ENCODE assay signal across 8 cellular contexts in the genomic region with DNA sequence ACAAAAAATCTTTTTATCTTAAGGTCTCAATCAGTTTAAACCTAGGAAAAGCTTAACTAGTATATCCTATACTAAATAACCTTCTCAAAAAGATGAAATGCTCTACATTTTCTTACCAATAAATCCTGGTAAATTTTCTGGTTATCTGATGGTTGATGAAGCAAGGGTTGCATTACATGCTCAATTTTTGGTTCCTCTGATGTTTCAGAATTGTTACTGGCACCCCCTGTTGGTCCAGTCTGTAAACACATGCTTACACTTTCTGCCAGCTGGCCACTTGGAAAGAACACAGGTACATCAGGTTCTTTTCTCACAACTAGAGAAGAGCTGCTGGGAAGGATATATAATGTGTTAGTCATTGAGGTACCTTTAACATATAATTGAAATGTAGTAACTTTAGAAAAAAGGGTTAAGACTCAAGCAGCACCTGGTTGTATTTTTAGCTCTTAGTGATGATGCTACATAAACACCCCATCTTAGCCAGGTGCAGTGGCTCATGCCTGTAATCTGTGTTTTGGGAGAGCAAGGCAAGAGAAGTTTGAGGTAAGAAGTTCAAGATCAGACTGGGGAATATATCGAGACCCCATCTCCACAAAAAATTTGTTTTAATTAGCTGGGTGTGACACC. TPM values are rescaled to one million over a fixed set of nuclear protein-coding genes. Genes with fewer than 3 reads are reported as not detected.
DNase-seq lines count a peak whose midpoint lies in the region; ATAC-seq and TF ChIP-seq lines count a peak whose summit lies in the region.

No MANE protein-coding gene starts in this region.

- peak; percentile 47 for DNase-seq in ELF-1 (ENCODE audit: low read depth, low spot score)
- DNase-seq in HCT116 (ENCODE audit: low read depth, low spot score): peak; percentile 24
- DNase-seq in NT2/D1 (ENCODE audit: low read depth, low spot score): peak; percentile 51
- DNase-seq in activated naive CD4-positive, alpha-beta T cell treated with anti-CD3 and anti-CD28 coated beads, Interleukin-2, amount 50 U/mL, for 16 hours: peak; percentile 39
- peak; percentile 25 for DNase-seq in iPS DF 4.7 (ENCODE audit: extremely low read depth, low spot score)
- peak; percentile 8 to 21 for DNase-seq in stimulated activated CD4-positive, alpha-beta T cell treated with anti-CD3 and anti-CD28 coated beads, Interleukin-4, amount 100 ng/mL, for 4 hours
- DNase-seq in cortex of kidney (lab: John Stamatoyannopoulos, UW): no peak

- TF ChIP-seq CTCF in HCT116 (IDR thresholded peaks at IDR 0.05 in 2 of 3, conservative IDR thresholded peaks at IDR 0.05 in 1 of 3; ENCODE audit: borderline replicate concordance in 1 of 3, insufficient read depth in 1 of 3, low read depth in 2 of 3, low read length in 2 of 3): peak; percentile 55 to 74 (median 69); a peak in 5 of 6 replicates

- H3K79me2 ChIP-seq in HCT116 (ENCODE audit: insufficient read depth, low read length): peaks cover 20% of the 10 kb centered on the region

- H3K27me3 ChIP-seq in HCT116 (ENCODE audit: insufficient read depth, low read length): no peaks in the 10 kb centered on the region
- H3K27me3 ChIP-seq in NT2/D1 (ENCODE audit: insufficient read depth, insufficient read length): no peaks in the 10 kb centered on the region

- ATAC-seq in HCT116: peak; percentile 82
- no peak for ATAC-seq in HG02884 (IDR thresholded peaks at IDR 0.05; ENCODE audit: unreplicated experiment)

- no peak overlapping the region for H2AFZ ChIP-seq in HCT116 (ENCODE audit: low read depth, low read length, poor library complexity, severe bottlenecking)

- H3K27ac ChIP-seq in HCT116 (ENCODE audit: low read depth, low read length): no peak overlapping the region

- no peak overlapping the region for H3K9ac ChIP-seq in HCT116 (ENCODE audit: low read length)
- no peak overlapping the region for H3K9ac ChIP-seq in NT2/D1 (ENCODE audit: insufficient read length, low read depth)

- H3K9me3 ChIP-seq in HCT116 (ENCODE audit: control insufficient read depth in 1 of 2, insufficient read depth in 1 of 2, low read depth in 1 of 2, low read length in 2 of 2) (no peaks in the 10 kb centered on the region), NT2/D1 (ENCODE audit: insufficient read depth, low read length) (no peaks in the 10 kb centered on the region)

- RAD21 ChIA-PET in HCT116 (lab: Charles Lee; ENCODE audit: low non-redundant PET in 1 of 2, low total read pairs in 2 of 2, uncharacterized antibody in 2 of 2, unreplicated experiment in 2 of 2): interaction anchor here (1.1 to 1.5 kb wide), 4 partner anchors 70 to 84 kb away, joined by 3 to 6 read pairs (median 4); no protein-coding TSS in a partner anchor

- POLR2A ChIA-PET in HCT116 (lab: Charles Lee): no interaction called here

- H3K4me1 ChIP-seq in HCT116 (ENCODE audit: control insufficient read depth in 1 of 2, insufficient read depth in 2 of 2, low read length in 2 of 2): no peaks in the 10 kb centered on the region
- no peaks in the 10 kb centered on the region for H3K4me1 ChIP-seq in NT2/D1 (ENCODE audit: insufficient read depth, insufficient read length)

- TF ChIP-seq RAD21 in HCT116 (IDR thresholded peaks at IDR 0.05; ENCODE audit: low read depth): peak; percentile 44

- intact Hi-C loops in HCT116 (cut with micrococcal nuclease): loop anchor here (1.0 to 2.0 kb wide), 2 partner anchors 70 to 84 kb away; no protein-coding TSS in a partner anchor

- CTCF ChIA-PET in HCT116 (lab: Charles Lee): interaction anchor here (0.8 to 2.1 kb wide), 10 partner anchors 11 to 120 kb away, joined by 3 to 19 read pairs (median 3); partner anchors contain the start of genes CMPK1 and STIL

- no TSS peak for BruUV-seq in HCT116 (replicated peaks; lab: Mats Ljungman, UMichigan)

- H3K4me2 ChIP-seq in HCT116 (ENCODE audit: low read length): no peak overlapping the region

- no peaks in the 10 kb centered on the region for H3K9me2 ChIP-seq in HCT116 (ENCODE audit: insufficient read depth)

- TF ChIP-seq POLR2A in HCT116 (IDR thresholded peaks at IDR 0.05; ENCODE audit: borderline replicate concordance, extremely low read depth, insufficient read depth, insufficient read length): no peak

- H3K36me3 ChIP-seq in HCT116 (ENCODE audit: control insufficient read depth in 1 of 2, insufficient read depth in 2 of 2, low read length in 2 of 2) (peaks cover 6 to 26% of the 10 kb centered on the region in 2 experiments; a peak in 3 of 4 replicates), NT2/D1 (ENCODE audit: insufficient read depth, insufficient read length, low read length) (peaks cover 95% of the 10 kb centered on the region)

- H3K4me3 ChIP-seq in HCT116 (replicated peaks in 1 of 2; ENCODE audit: low read depth in 1 of 2, low read length in 2 of 2): no peak overlapping the region
- no peak overlapping the region for H3K4me3 ChIP-seq in NT2/D1 (ENCODE audit: insufficient read length, low read depth)

- H4K20me1 ChIP-seq in HCT116 (ENCODE audit: insufficient read depth): no peaks in the 10 kb centered on the region; the same call in 1 of the 2 replicates

TF ChIP-seq in HCT116, 20 proteins besides CTCF, POLR2A, EP300 and RAD21:
- TF ChIP-seq EGR1 (IDR thresholded peaks at IDR 0.05; ENCODE audit: low read depth) (no peak), SRF (IDR thresholded peaks at IDR 0.05; ENCODE audit: low read depth) (no peak)
- TF ChIP-seq, protein P1, sequence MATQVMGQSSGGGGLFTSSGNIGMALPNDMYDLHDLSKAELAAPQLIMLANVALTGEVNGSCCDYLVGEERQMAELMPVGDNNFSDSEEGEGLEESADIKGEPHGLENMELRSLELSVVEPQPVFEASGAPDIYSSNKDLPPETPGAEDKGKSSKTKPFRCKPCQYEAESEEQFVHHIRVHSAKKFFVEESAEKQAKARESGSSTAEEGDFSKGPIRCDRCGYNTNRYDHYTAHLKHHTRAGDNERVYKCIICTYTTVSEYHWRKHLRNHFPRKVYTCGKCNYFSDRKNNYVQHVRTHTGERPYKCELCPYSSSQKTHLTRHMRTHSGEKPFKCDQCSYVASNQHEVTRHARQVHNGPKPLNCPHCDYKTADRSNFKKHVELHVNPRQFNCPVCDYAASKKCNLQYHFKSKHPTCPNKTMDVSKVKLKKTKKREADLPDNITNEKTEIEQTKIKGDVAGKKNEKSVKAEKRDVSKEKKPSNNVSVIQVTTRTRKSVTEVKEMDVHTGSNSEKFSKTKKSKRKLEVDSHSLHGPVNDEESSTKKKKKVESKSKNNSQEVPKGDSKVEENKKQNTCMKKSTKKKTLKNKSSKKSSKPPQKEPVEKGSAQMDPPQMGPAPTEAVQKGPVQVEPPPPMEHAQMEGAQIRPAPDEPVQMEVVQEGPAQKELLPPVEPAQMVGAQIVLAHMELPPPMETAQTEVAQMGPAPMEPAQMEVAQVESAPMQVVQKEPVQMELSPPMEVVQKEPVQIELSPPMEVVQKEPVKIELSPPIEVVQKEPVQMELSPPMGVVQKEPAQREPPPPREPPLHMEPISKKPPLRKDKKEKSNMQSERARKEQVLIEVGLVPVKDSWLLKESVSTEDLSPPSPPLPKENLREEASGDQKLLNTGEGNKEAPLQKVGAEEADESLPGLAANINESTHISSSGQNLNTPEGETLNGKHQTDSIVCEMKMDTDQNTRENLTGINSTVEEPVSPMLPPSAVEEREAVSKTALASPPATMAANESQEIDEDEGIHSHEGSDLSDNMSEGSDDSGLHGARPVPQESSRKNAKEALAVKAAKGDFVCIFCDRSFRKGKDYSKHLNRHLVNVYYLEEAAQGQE (IDR thresholded peaks at IDR 0.05; ENCODE audit: low read depth): no peak

RNA-seq across cellular contexts. Expression of gene TAL1, which starts 30.9 kb away (rescaled TPM):
- total RNA-seq in HCT116 (2021; ENCODE audit: unreplicated experiment): 0.05 TPM
- polyA plus RNA-seq in HCT116 (2012): not detected in 2 replicates

RNA-seq across cellular contexts. Expression of gene STIL, which starts 51.0 kb away (rescaled TPM):
- 34.4 TPM for total RNA-seq in HCT116 (2021; ENCODE audit: unreplicated experiment)
- polyA plus RNA-seq in HCT116 (2012): 18.2 and 18.4 TPM in 2 replicates
